Comparison of ENCODE assay signal across 13 cellular contexts in the genomic region with DNA sequence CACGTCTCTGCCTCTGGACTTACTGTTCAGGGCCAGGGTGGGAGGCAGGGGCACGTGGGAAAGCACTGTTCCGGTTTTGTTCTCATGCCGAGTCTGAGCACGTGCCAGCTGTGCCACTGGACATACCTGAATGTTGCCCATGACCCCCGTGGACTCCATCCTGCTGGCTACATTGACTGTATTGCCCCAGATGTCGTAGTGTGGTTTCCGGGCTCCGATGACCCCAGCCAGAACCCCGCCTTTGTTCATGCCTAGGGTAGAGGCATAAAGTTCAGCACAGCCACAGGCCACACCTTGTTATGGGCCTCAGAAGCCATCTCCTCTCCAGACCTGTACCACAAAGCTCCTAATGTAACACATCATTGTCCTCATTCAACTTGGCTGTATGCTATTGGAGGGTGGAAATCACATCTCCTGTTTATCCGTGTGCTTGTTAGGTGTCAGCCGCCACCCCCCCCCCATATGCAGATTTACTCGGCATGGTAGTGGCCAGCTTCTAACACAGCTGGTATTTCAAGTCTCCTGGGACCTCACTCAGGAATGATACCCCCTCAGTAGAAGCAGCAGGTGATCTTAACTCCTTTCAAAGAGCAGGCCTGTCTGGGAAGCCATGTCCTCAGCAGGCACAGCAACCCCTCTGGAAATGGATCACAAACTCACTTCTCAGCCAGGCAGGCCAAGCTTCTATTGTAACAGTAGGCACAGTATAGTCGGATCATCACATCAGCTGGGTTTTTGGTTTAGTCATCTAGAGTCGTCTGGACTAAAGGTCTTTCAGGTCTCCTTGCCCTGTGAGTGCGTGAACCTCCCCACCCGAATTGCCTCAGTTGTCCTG. TPM values are rescaled to one million over a fixed set of nuclear protein-coding genes. Genes with fewer than 3 reads are reported as not detected.
DNase-seq lines count a peak whose midpoint lies in the region; ATAC-seq, FAIRE-seq and TF ChIP-seq lines count a peak whose summit lies in the region.
"Had no signal": no experiment of that assay in that cellular context is flagged by ENCODE, and none has a peak within 500 bp of the region (broad histone marks: within the 10 kb centered on the region; RNA-seq: fewer than 3 reads in every experiment).

No MANE protein-coding gene starts in this region.

- TF ChIP-seq CTCF in A549 (IDR thresholded peaks at IDR 0.05) (no peak), WERI-Rb-1 (IDR thresholded peaks at IDR 0.05; ENCODE audit: low read depth, low read length) (no peak)

- intact Hi-C loops in activated T-helper 2 cell treated with anti-CD3 and anti-CD28 coated beads, Interferon-gamma antibody, Interleukin-2, Interleukin-4, amounts not matched to agents 10 μg/mL and 5 μg/mL and 100 μg/mL, durations not matched to agents 14 hours and 24 hours and 36 hours (cut with micrococcal nuclease) = no loop called here

- TF ChIP-seq EP300 in A549 (IDR thresholded peaks at IDR 0.05) = no peak

- WGBS in A549 (ENCODE audit: missing lambda C conversion rate) = 90% methylated on average over 17 of the region's 17 CpGs
- WGBS in small intestine, 3 donors = 88 to 90% (median 89%) methylated on average over 17 of the region's 17 CpGs

- peaks cover 10% of the 10 kb centered on the region for H3K4me1 ChIP-seq in A549
- no peaks in the 10 kb centered on the region for H3K4me1 ChIP-seq in small intestine (ENCODE audit: control insufficient read depth in 2 of 2, insufficient read depth in 1 of 2, low read depth in 1 of 2, low read length in 1 of 2)

- peaks cover 2 to 11% of the 10 kb centered on the region in 2 donors for H3K36me3 ChIP-seq in small intestine (ENCODE audit: control insufficient read depth in 2 of 2, insufficient read depth in 2 of 2, low read length in 2 of 2)
- peaks cover 90% of the 10 kb centered on the region for H3K36me3 ChIP-seq in WERI-Rb-1

- no peak overlapping the region for H3K4me2 ChIP-seq in A549

- FAIRE-seq in A549 (lab: Jason Lieb, UNC) (no peak), small intestine (lab: Jason Lieb, UNC) (no peak)

- peak overlapping the region; percentile 49 for H3K27ac Mint-ChIP-seq in activated T-helper 2 cell treated with anti-CD3 and anti-CD28 coated beads, Interferon-gamma antibody, Interleukin-2, Interleukin-4, amounts not matched to agents 10 μg/mL and 5 μg/mL and 100 μg/mL, durations not matched to agents 14 hours and 24 hours and 36 hours
- H3K27ac Mint-ChIP-seq: B cell had no signal

- H3K9me3 ChIP-seq in A549 = no peaks in the 10 kb centered on the region
- H3K9me3 ChIP-seq in small intestine (ENCODE audit: control insufficient read depth, low read depth) = no peaks in the 10 kb centered on the region
- no peaks in the 10 kb centered on the region for H3K9me3 ChIP-seq in WERI-Rb-1 (ENCODE audit: severe bottlenecking)

- ATAC-seq in A549 (peak; percentile 5; a peak in 2 of 6 replicates), left lobe of liver (no peak)

- H3K27ac ChIP-seq in A549 = no peak overlapping the region
- H3K27ac ChIP-seq in small intestine (ENCODE audit: low read depth in 1 of 2, low read length in 1 of 2) = no peak overlapping the region
- no peak overlapping the region for H3K27ac ChIP-seq in WERI-Rb-1
- H3K27ac ChIP-seq: VCaP had no signal

- TF ChIP-seq POLR2A in A549 (IDR thresholded peaks at IDR 0.05; ENCODE audit: low read length) = no peak

- no peaks in the 10 kb centered on the region for H3K9me3 Mint-ChIP-seq in activated T-helper 2 cell treated with anti-CD3 and anti-CD28 coated beads, Interferon-gamma antibody, Interleukin-2, Interleukin-4, amounts not matched to agents 10 μg/mL and 5 μg/mL and 100 μg/mL, durations not matched to agents 14 hours and 24 hours and 36 hours

- H3K4me3 Mint-ChIP-seq in activated T-helper 2 cell treated with anti-CD3 and anti-CD28 coated beads, Interferon-gamma antibody, Interleukin-2, Interleukin-4, amounts not matched to agents 10 μg/mL and 5 μg/mL and 100 μg/mL, durations not matched to agents 14 hours and 24 hours and 36 hours (ENCODE audit: low read depth) = no peak overlapping the region
- H3K4me3 Mint-ChIP-seq: B cell had no signal

- H3K27me3 ChIP-seq in small intestine (ENCODE audit: control insufficient read depth in 2 of 2, insufficient read depth in 2 of 2, low read length in 2 of 2) (no peaks in the 10 kb centered on the region), WERI-Rb-1 (ENCODE audit: insufficient read depth, low read depth, severe bottlenecking) (no peaks in the 10 kb centered on the region)

- H3K36me3 Mint-ChIP-seq in activated T-helper 2 cell treated with anti-CD3 and anti-CD28 coated beads, Interferon-gamma antibody, Interleukin-2, Interleukin-4, amounts not matched to agents 10 μg/mL and 5 μg/mL and 100 μg/mL, durations not matched to agents 14 hours and 24 hours and 36 hours (ENCODE audit: low read depth) = peaks cover 93% of the 10 kb centered on the region

- no peak overlapping the region for H3K4me3 ChIP-seq in A549
- H3K4me3 ChIP-seq in small intestine (ENCODE audit: low read depth in 1 of 2, low read length in 2 of 2) = no peak overlapping the region
- no peak overlapping the region for H3K4me3 ChIP-seq in WERI-Rb-1 (ENCODE audit: low read depth, low read length)

- H3K27me3 Mint-ChIP-seq in activated T-helper 2 cell treated with anti-CD3 and anti-CD28 coated beads, Interferon-gamma antibody, Interleukin-2, Interleukin-4, amounts not matched to agents 10 μg/mL and 5 μg/mL and 100 μg/mL, durations not matched to agents 14 hours and 24 hours and 36 hours (ENCODE audit: low read depth) = no peaks in the 10 kb centered on the region
- H3K27me3 Mint-ChIP-seq: B cell had no signal

- CTCF ChIA-PET in A549 (lab: Yijun Ruan, JAX) = interaction anchor here (1.0 to 15.3 kb wide), 5 partner anchors 7 to 414 kb away, joined by 3 to 252 read pairs (median 5); partner anchors contain the start of genes CENPO and PTRHD1

- DNase-seq in A549 (ENCODE audit: low read depth in 1 of 2, low spot score in 1 of 2) = no peak
- peak; percentile 45 for DNase-seq in ELF-1 (ENCODE audit: low read depth, low spot score)
- DNase-seq in activated T-helper 2 cell treated with anti-CD3 and anti-CD28 coated beads, Interferon-gamma antibody, Interleukin-2, Interleukin-4, amounts not matched to agents 10 μg/mL and 5 μg/mL and 100 μg/mL, durations not matched to agents 14 hours and 24 hours and 36 hours (ENCODE audit: low spot score) = no peak
- DNase-seq in left lobe of liver (ENCODE audit: low spot score) = peak; percentile 19
- no peak for DNase-seq in DMS79 (lab: John Stamatoyannopoulos, UW)
- no peak for DNase-seq in small intestine
- DNase-seq in HuH-7 (ENCODE audit: low spot score) = no peak
- DNase-seq in WERI-Rb-1 = no peak
- DNase-seq: amygdala; dermis blood vessel endothelial cell; stimulated activated CD4-positive, alpha-beta T cell treated with anti-CD3 and anti-CD28 coated beads, Interleukin-2, amount 100 ng/mL, for 48 hours had no signal

- TF ChIP-seq RAD21 in A549 (conservative IDR thresholded peaks at IDR 0.05 in 1 of 2, IDR thresholded peaks at IDR 0.05 in 1 of 2) = no peak

- POLR2A ChIA-PET in A549 (lab: Yijun Ruan, JAX) = interaction anchor here (1.0 kb wide), 1 partner anchor 28 kb away, joined by 3 read pairs; no protein-coding TSS in a partner anchor

- peaks cover 9% of the 10 kb centered on the region for H3K4me1 Mint-ChIP-seq in activated T-helper 2 cell treated with anti-CD3 and anti-CD28 coated beads, Interferon-gamma antibody, Interleukin-2, Interleukin-4, amounts not matched to agents 10 μg/mL and 5 μg/mL and 100 μg/mL, durations not matched to agents 14 hours and 24 hours and 36 hours (ENCODE audit: low read depth)

TF ChIP-seq in A549, 52 proteins besides CTCF, POLR2A, EP300 and RAD21 (continues in another document):
- TF ChIP-seq HEYL (CRISPR knock-in tag; IDR thresholded peaks at IDR 0.05) = no peak
- TF ChIP-seq ZSCAN20 (CRISPR knock-in tag; IDR thresholded peaks at IDR 0.05) = no peak
- 0 out of 5 replicates have a peak, but pooled peaks of 1 of the 2 experiments have one; percentile 14 for TF ChIP-seq JUN (IDR thresholded peaks at IDR 0.05)
- no peak for TF ChIP-seq EHF (CRISPR knock-in tag; IDR thresholded peaks at IDR 0.05)

RNA-seq across cellular contexts. Expression of gene CENPO, which starts 27.6 kb away (rescaled TPM):
- 52.4 and 62.0 TPM in 2 replicates for polyA plus RNA-seq in A549 (2011; rRNA removed)
- 42.7 and 51.4 TPM in 2 replicates for polyA plus RNA-seq in A549 (2012; cell fraction: cytosol; rRNA removed)
- 70.2 and 87.9 TPM in 2 replicates for polyA plus RNA-seq in A549 (2012; cell fraction: nucleus; rRNA removed)
- polyA plus RNA-seq in A549 (2017; fragmentation: RNase III; extraction: RNeasy Plus Mini Kit Qiagen cat#74134 plus additional on column Dnase treatment) = 49.1 to 50.3 TPM (median 49.6 TPM) in 3 replicates
- polyA minus RNA-seq in A549 (2011; rRNA and poly(A)+ RNA removed) = 71.9 and 74.3 TPM in 2 replicates
- total RNA-seq in activated T-helper 2 cell treated with anti-CD3 and anti-CD28 coated beads, Interferon-gamma antibody, Interleukin-2, Interleukin-4, amounts not matched to agents 10 μg/mL and 5 μg/mL and 100 μg/mL, durations not matched to agents 14 hours and 24 hours and 36 hours = 41.8 and 46.4 TPM in 2 replicates
- 2.0 TPM for total RNA-seq in left lobe of liver
- 1 to 10 TPM; 1.4 to 9.1 (median 2.7) TPM for polyA plus RNA-seq in small intestine

RNA-seq across cellular contexts. Expression of gene PTRHD1, which starts 27.6 kb away (rescaled TPM):
- polyA plus RNA-seq in A549 (2011; rRNA removed) (86.6 and 141 TPM in 2 replicates), A549 (2017; fragmentation: RNase III; extraction: RNeasy Plus Mini Kit Qiagen cat#74134 plus additional on column Dnase treatment) (42.7 to 47.5 TPM (median 44.9 TPM) in 3 replicates), small intestine (10 to 100 TPM; 36.9 to 43.0 (median 42.9) TPM)
- polyA plus RNA-seq in A549 (2012; cell fraction: cytosol; rRNA removed) = 103 and 106 TPM in 2 replicates
- 58.7 and 64.0 TPM in 2 replicates for polyA plus RNA-seq in A549 (2012; cell fraction: nucleus; rRNA removed)
- polyA minus RNA-seq in A549 (2011; rRNA and poly(A)+ RNA removed) = 21.7 and 31.9 TPM in 2 replicates
- 25.9 and 26.6 TPM in 2 replicates for total RNA-seq in activated T-helper 2 cell treated with anti-CD3 and anti-CD28 coated beads, Interferon-gamma antibody, Interleukin-2, Interleukin-4, amounts not matched to agents 10 μg/mL and 5 μg/mL and 100 μg/mL, durations not matched to agents 14 hours and 24 hours and 36 hours
- total RNA-seq in left lobe of liver = 13.4 TPM

Comparison
In these comparisons a context has a peak if more than half of its experiments do, and no peak if none do; other contexts are left out.
1. DNase-seq: peak in ELF-1 (single experiment) and left lobe of liver (single experiment); none in A549 (0 of 2), activated T-helper 2 cell treated with anti-CD3 and anti-CD28 coated beads, Interferon-gamma antibody, Interleukin-2, Interleukin-4, amounts not matched to agents 10 μg/mL and 5 μg/mL and 100 μg/mL, durations not matched to agents 14 hours and 24 hours and 36 hours (single experiment), DMS79 (single experiment), small intestine (single experiment), HuH-7 (single experiment) and WERI-Rb-1 (single experiment).
2. RNA of gene CENPO, which starts 27.6 kb away (total RNA-seq): 41.8 to 46.4 TPM in activated T-helper 2 cell treated with anti-CD3 and anti-CD28 coated beads, Interferon-gamma antibody, Interleukin-2, Interleukin-4, amounts not matched to agents 10 μg/mL and 5 μg/mL and 100 μg/mL, durations not matched to agents 14 hours and 24 hours and 36 hours; 2.0 TPM in left lobe of liver (single experiment); every median in the first group is over 10 times any median in the second.